38 cellular contexts compared by ENCODE assay signal in the genomic region with DNA sequence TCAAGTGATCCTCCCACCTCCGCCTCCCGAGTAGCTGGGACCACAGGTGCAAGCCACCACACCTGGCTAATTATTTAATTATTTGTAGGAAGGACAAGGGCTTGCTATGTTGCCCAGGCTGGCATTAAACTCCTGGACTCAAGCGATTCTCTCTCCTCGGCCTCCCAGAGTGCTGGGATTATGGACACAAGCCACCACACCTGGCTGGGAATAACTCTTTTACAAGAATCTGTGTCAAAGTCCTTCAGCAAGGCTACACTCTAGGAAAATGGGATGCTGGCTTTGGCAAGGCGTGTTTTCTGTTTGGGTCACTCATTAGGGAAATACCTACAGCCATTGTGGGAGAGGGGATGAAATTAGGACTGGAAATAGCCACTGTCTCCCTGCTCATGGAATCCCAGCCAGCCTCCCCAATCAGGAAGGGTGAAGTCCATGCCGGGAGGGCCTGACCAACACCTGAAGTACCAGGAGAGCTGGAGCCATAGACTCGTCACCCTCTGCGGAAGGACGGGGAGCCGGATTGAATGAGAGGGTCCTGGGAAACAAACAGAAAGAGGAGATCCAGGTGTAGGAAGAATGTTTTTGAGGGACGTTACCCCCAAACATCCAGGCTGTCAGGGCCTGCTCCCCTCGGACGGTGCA.
"Had no signal": no experiment of that assay in that cellular context is flagged by ENCODE, and none has a peak within 500 bp of the region (broad histone marks: within the 10 kb centered on the region; RNA-seq: fewer than 3 reads in every experiment).

No MANE protein-coding gene starts in this region.

- H2AFZ ChIP-seq: PC-9 had no signal

- H3K4me2 ChIP-seq: PC-9, SK-N-SH had no signal

- H3K27ac ChIP-seq: PC-9, SJCRH30 had no signal

- H3K4me3 ChIP-seq: MG63, PC-9, SJCRH30 had no signal

- H3K27ac Mint-ChIP-seq: activated CD4-positive, alpha-beta T cell treated with anti-CD3 and anti-CD28 coated beads for 36 hours; activated CD4-positive, alpha-beta T cell treated with anti-CD3 and anti-CD28 coated beads, Interleukin-2, amount 10 ng/mL, durations not matched to agents 7 days and 5 days; activated CD8-positive, alpha-beta T cell treated with anti-CD3 and anti-CD28 coated beads, Interleukin-2, amount 10 ng/mL, durations not matched to agents 7 days and 5 days; activated naive CD4-positive, alpha-beta T cell treated with anti-CD3 and anti-CD28 coated beads, Interleukin-2, amount 10 ng/mL, durations not matched to agents 7 days and 5 days; activated naive CD8-positive, alpha-beta T cell; activated naive CD8-positive, alpha-beta T cell treated with anti-CD3 and anti-CD28 coated beads, Interleukin-2, amount 50 U/mL, for 24 hours; activated T-helper 1 cell treated with anti-CD3 and anti-CD28 coated beads, Interleukin-12 subunit alpha, Interleukin-12 subunit beta, Interleukin-2, Interleukin-4 antibody, amounts not matched to agents 30 ng/mL and 10 ng/mL and 1 ng/mL, durations not matched to agents 14 hours and 24 hours and 36 hours; brain; T-helper 1 cell treated with Interleukin-12 subunit alpha and Interleukin-12 subunit beta and Interleukin-4 antibody, amounts not matched to agents 30 μg/mL and 1 μg/mL, for 36 hours; T-helper 2 cell treated with Interferon-gamma antibody and Interleukin-4, amounts not matched to agents 5 μg/mL and 100 μg/mL, for 36 hours had no signal

- H3K9ac ChIP-seq: SK-N-SH had no signal

- H3K36me3 ChIP-seq: MG63, SJCRH30 had no signal

- ATAC-seq: activated CD4-positive, alpha-beta T cell treated with anti-CD3 and anti-CD28 coated beads for 36 hours; activated CD4-positive, CD25-positive, alpha-beta regulatory T cell treated with anti-CD3 and anti-CD28 coated beads, Interleukin-2, amount 50 U/mL, for 24 hours; activated CD8-positive, alpha-beta T cell treated with anti-CD3 and anti-CD28 coated beads, Interleukin-2, amount 10 ng/mL, durations not matched to agents 7 days and 5 days; activated naive CD8-positive, alpha-beta T cell treated with anti-CD3 and anti-CD28 coated beads, Interleukin-2, amount 50 U/mL, for 24 hours; activated T-cell treated with anti-CD3 and anti-CD28 coated beads, Interleukin-2, amount 50 U/mL, for 4 hours had no signal

- H3K27me3 Mint-ChIP-seq: activated CD4-positive, alpha-beta T cell treated with anti-CD3 and anti-CD28 coated beads for 36 hours; activated naive CD8-positive, alpha-beta T cell; activated naive CD8-positive, alpha-beta T cell treated with anti-CD3 and anti-CD28 coated beads, Interleukin-2, amount 50 U/mL, for 24 hours had no signal

- H3K27me3 ChIP-seq: MG63 had no signal

- FAIRE-seq: bronchial epithelial cell, TTC549 had no signal

- H3K4me1 ChIP-seq: SJCRH30 had no signal

- H3K4me1 Mint-ChIP-seq: activated CD4-positive, alpha-beta T cell treated with anti-CD3 and anti-CD28 coated beads for 36 hours; activated CD4-positive, alpha-beta T cell treated with anti-CD3 and anti-CD28 coated beads, Interleukin-2, amount 10 ng/mL, durations not matched to agents 7 days and 5 days; activated naive CD4-positive, alpha-beta T cell treated with anti-CD3 and anti-CD28 coated beads, Interleukin-2, amount 10 ng/mL, durations not matched to agents 7 days and 5 days; activated naive CD8-positive, alpha-beta T cell treated with anti-CD3 and anti-CD28 coated beads, Interleukin-2, amount 50 U/mL, for 24 hours; brain had no signal

- H3K9me3 Mint-ChIP-seq: activated CD4-positive, alpha-beta T cell treated with anti-CD3 and anti-CD28 coated beads, Interleukin-2, amount 10 ng/mL, durations not matched to agents 7 days and 5 days; activated naive CD4-positive, alpha-beta T cell treated with anti-CD3 and anti-CD28 coated beads, Interleukin-2, amount 10 ng/mL, durations not matched to agents 7 days and 5 days; activated naive CD8-positive, alpha-beta T cell treated with anti-CD3 and anti-CD28 coated beads, Interleukin-2, amount 50 U/mL, for 24 hours; activated T-cell treated with anti-CD3 and anti-CD28 coated beads, Interleukin-2, amount 50 U/mL, for 4 hours; activated T-helper 1 cell treated with anti-CD3 and anti-CD28 coated beads, Interleukin-12 subunit alpha, Interleukin-12 subunit beta, Interleukin-2, Interleukin-4 antibody, amounts not matched to agents 30 ng/mL and 10 ng/mL and 1 ng/mL, durations not matched to agents 14 hours and 24 hours and 36 hours; T-helper 1 cell treated with Interleukin-12 subunit alpha and Interleukin-12 subunit beta and Interleukin-4 antibody, amounts not matched to agents 30 μg/mL and 1 μg/mL, for 36 hours; T-helper 2 cell treated with Interferon-gamma antibody and Interleukin-4, amounts not matched to agents 5 μg/mL and 100 μg/mL, for 36 hours had no signal

- H3K4me3 Mint-ChIP-seq: activated CD4-positive, alpha-beta T cell treated with anti-CD3 and anti-CD28 coated beads for 36 hours; activated CD4-positive, alpha-beta T cell treated with anti-CD3 and anti-CD28 coated beads, Interleukin-2, amount 10 ng/mL, durations not matched to agents 7 days and 5 days; activated CD8-positive, alpha-beta T cell treated with anti-CD3 and anti-CD28 coated beads, Interleukin-2, amount 10 ng/mL, durations not matched to agents 7 days and 5 days; activated naive CD4-positive, alpha-beta T cell treated with anti-CD3 and anti-CD28 coated beads, Interleukin-2, amount 10 ng/mL, durations not matched to agents 7 days and 5 days; activated naive CD8-positive, alpha-beta T cell; activated naive CD8-positive, alpha-beta T cell treated with anti-CD3 and anti-CD28 coated beads, Interleukin-2, amount 50 U/mL, for 24 hours; activated T-cell treated with anti-CD3 and anti-CD28 coated beads, Interleukin-2, amount 50 U/mL, for 4 hours; activated T-helper 1 cell treated with anti-CD3 and anti-CD28 coated beads, Interleukin-12 subunit alpha, Interleukin-12 subunit beta, Interleukin-2, Interleukin-4 antibody, amounts not matched to agents 30 ng/mL and 10 ng/mL and 1 ng/mL, durations not matched to agents 14 hours and 24 hours and 36 hours; brain; T-helper 1 cell treated with Interleukin-12 subunit alpha and Interleukin-12 subunit beta and Interleukin-4 antibody, amounts not matched to agents 30 μg/mL and 1 μg/mL, for 36 hours; T-helper 2 cell treated with Interferon-gamma antibody and Interleukin-4, amounts not matched to agents 5 μg/mL and 100 μg/mL, for 36 hours had no signal

- H3K36me3 Mint-ChIP-seq: activated naive CD4-positive, alpha-beta T cell treated with anti-CD3 and anti-CD28 coated beads, Interleukin-2, amount 10 ng/mL, durations not matched to agents 7 days and 5 days; activated naive CD8-positive, alpha-beta T cell; brain had no signal

- DNase-seq: activated CD4-positive, alpha-beta T cell treated with anti-CD3 and anti-CD28 coated beads for 36 hours; activated CD4-positive, alpha-beta T cell treated with anti-CD3 and anti-CD28 coated beads, Interleukin-2, amount 10 ng/mL, durations not matched to agents 7 days and 5 days; activated CD4-positive, alpha-beta T cell treated with anti-CD3 and anti-CD28 coated beads, Interleukin-2, amount 50 U/mL, for 48 hours; activated CD8-positive, alpha-beta memory T cell treated with anti-CD3 and anti-CD28 coated beads, Interleukin-2, amount 50 U/mL, for 4 hours; activated CD8-positive, alpha-beta T cell treated with anti-CD3 and anti-CD28 coated beads, Interleukin-2, amount 10 ng/mL, durations not matched to agents 7 days and 5 days; activated naive CD4-positive, alpha-beta T cell treated with anti-CD3 and anti-CD28 coated beads, Interleukin-2, amount 10 ng/mL, durations not matched to agents 7 days and 5 days; activated naive CD8-positive, alpha-beta T cell treated with anti-CD3 and anti-CD28 coated beads, Interleukin-2, amount 50 U/mL, for 24 hours; activated T-cell treated with anti-CD3 and anti-CD28 coated beads for 4 hours; activated T-cell treated with anti-CD3 and anti-CD28 coated beads, Interleukin-2, amount 50 U/mL, for 4 hours; anterior cingulate cortex; caudate nucleus; cerebellar nuclear complex; Kasumi-1; KG1; MG63; NCI-H1048; NCI-H1105 treated with DMSO at 0.1 percent for 48 hours; NCI-H1436; NCI-H1694; NCI-H1930; NCI-H2107; NCI-H2171; NCI-H510A; NCI-H526; NCI-H748 treated with DMSO at 0.1 percent for 48 hours; NK-92 treated with Interleukin-12 subunit alpha and Interleukin-12 subunit beta, amount 100 ng/mL, for 24 hours; PC-9; SHP77; SJCRH30; SK-N-SH had no signal

- H3K9me3 ChIP-seq: MG63, SJCRH30, SK-N-SH had no signal
